ENCODE assay signal across 17 cellular contexts in genomic region chr15:77622212-77622941, GRCh38. TPM values are rescaled to one million over a fixed set of nuclear protein-coding genes. Genes with fewer than 3 reads are reported as not detected.
DNase-seq lines count a peak whose midpoint lies in the region; ATAC-seq, FAIRE-seq and TF ChIP-seq lines count a peak whose summit lies in the region.
"Had no signal": no experiment of that assay in that cellular context is flagged by ENCODE, and none has a peak within 500 bp of the region (broad histone marks: within the 10 kb centered on the region; RNA-seq: fewer than 3 reads in every experiment).

No MANE protein-coding gene starts in this region.

- no peaks in the 10 kb centered on the region for H3K9me3 ChIP-seq in WERI-Rb-1 (ENCODE audit: severe bottlenecking)
- H3K9me3 ChIP-seq in left lung, result no peaks in the 10 kb centered on the region
- H3K9me3 ChIP-seq in smooth muscle cell (replicated peaks; ENCODE audit: low read depth), result no peaks in the 10 kb centered on the region

- no peak for TF ChIP-seq CTCF in WERI-Rb-1 (IDR thresholded peaks at IDR 0.05; ENCODE audit: low read depth, low read length)
- no peak for TF ChIP-seq CTCF in left lung (IDR thresholded peaks at IDR 0.05)
- TF ChIP-seq CTCF in smooth muscle cell (IDR thresholded peaks at IDR 0.05; ENCODE audit: borderline replicate concordance, insufficient read depth, poor library complexity, severe bottlenecking), result no peak

- ATAC-seq in Right ventricle myocardium inferior, result no peak
- no peak for ATAC-seq in Right ventricle myocardium superior (ENCODE audit: poor library complexity)
- ATAC-seq in left lung, result peak; percentile 65
- no peak for ATAC-seq in GM18907 (IDR thresholded peaks at IDR 0.05; ENCODE audit: unreplicated experiment)
- ATAC-seq: activated T-helper 17 cell treated with anti-CD3 and anti-CD28 coated beads, Interleukin-2, amount 50 U/mL, for 72 hours had no signal

- H3K79me2 ChIP-seq in smooth muscle cell (ENCODE audit: low read depth), result no peaks in the 10 kb centered on the region

- H2AFZ ChIP-seq in smooth muscle cell (ENCODE audit: low read depth), result peak overlapping the region; percentile 51

- WGBS in smooth muscle cell (ENCODE audit: low lambda C conversion rate), result 43% methylated on average over 19 of the region's 22 CpGs

- H3K4me3 ChIP-seq in WERI-Rb-1 (ENCODE audit: low read depth, low read length) (no peak overlapping the region), left lung (no peak overlapping the region), smooth muscle cell (no peak overlapping the region)

- FAIRE-seq in frontal cortex (lab: Jason Lieb, UNC), result no peak
- FAIRE-seq: A204.1 had no signal

- H3K4me2 ChIP-seq in smooth muscle cell, result peak overlapping the region; percentile 14

- H3K27me3 ChIP-seq in WERI-Rb-1 (ENCODE audit: insufficient read depth, low read depth, severe bottlenecking) (no peaks in the 10 kb centered on the region), left lung (peaks cover 0 to 8% of the 10 kb centered on the region in 2 donors), smooth muscle cell (ENCODE audit: low read depth) (no peaks in the 10 kb centered on the region)

- H3K27ac ChIP-seq in WERI-Rb-1 (peak overlapping the region; percentile 42; the same call in 1 of the 2 replicates), left lung (no peak overlapping the region), smooth muscle cell (ENCODE audit: low read depth) (no peak overlapping the region)

- H3K9ac ChIP-seq in smooth muscle cell (ENCODE audit: low read depth), result no peak overlapping the region

- H3F3A ChIP-seq in smooth muscle cell (ENCODE audit: low read depth), result no peaks in the 10 kb centered on the region

- H3K36me3 ChIP-seq in WERI-Rb-1, result no peaks in the 10 kb centered on the region
- H3K36me3 ChIP-seq in left lung, result no peaks in the 10 kb centered on the region
- H3K36me3 ChIP-seq in smooth muscle cell (ENCODE audit: low read depth), result no peaks in the 10 kb centered on the region

- H3K4me1 ChIP-seq in left lung, result no peaks in the 10 kb centered on the region
- H3K4me1 ChIP-seq in smooth muscle cell (ENCODE audit: low read depth), result peaks cover 31% of the 10 kb centered on the region

- no peaks in the 10 kb centered on the region for H4K20me1 ChIP-seq in smooth muscle cell (ENCODE audit: low read depth)

- intact Hi-C loops in Right ventricle myocardium inferior (cut with DNase I), result no loop called here
- intact Hi-C loops in Right ventricle myocardium superior (cut with DNase I), result no loop called here
- intact Hi-C loops in left lung (cut with DNase I), result no loop called here

- DNase-seq in Right ventricle myocardium inferior (ENCODE audit: missing footprints), result peak; percentile 66
- DNase-seq in Right ventricle myocardium superior, result no peak
- DNase-seq in WERI-Rb-1, result no peak
- no peak for DNase-seq in left lung
- DNase-seq in smooth muscle cell (lab: John Stamatoyannopoulos, UW; ENCODE audit: unreplicated experiment), result no peak
- no peak for DNase-seq in frontal cortex (ENCODE audit: low spot score in 2 of 2)
- no peak for DNase-seq in kidney tubule cell (ENCODE audit: low spot score)
- DNase-seq: IMR-90; MM.1S; NCI-H1694; NCI-H446; stimulated activated naive CD4-positive, alpha-beta T cell had no signal

RNA-seq across cellular contexts. Expression of gene LINGO1, which starts 10.3 kb away (rescaled TPM):
- 0.78 TPM for total RNA-seq in Right ventricle myocardium inferior
- 0.81 TPM for total RNA-seq in Right ventricle myocardium superior
- total RNA-seq in left lung, result 1 to 10 TPM in 1 of 2 donors, under 1 TPM in 1; 0.99 to 3.4 TPM
- total RNA-seq in smooth muscle cell, result 3.5 and 8.2 TPM in 2 replicates
- 11.1 and 13.4 TPM in 2 replicates for polyA plus RNA-seq in smooth muscle cell
- total RNA-seq in frontal cortex, result 32.6 TPM
- total RNA-seq: activated T-helper 17 cell treated with anti-CD3 and anti-CD28 coated beads, Interleukin-2, amount 50 U/mL, for 72 hours; IMR-90; T-helper 1 cell treated with Interleukin-12 subunit alpha and Interleukin-12 subunit beta and Interleukin-4 antibody, amounts not matched to agents 30 ng/mL and 1 ng/mL, for 36 hours had no signal
- polyA plus RNA-seq: CD14-positive monocyte had no signal
